ENCODE assay signal across 22 cellular contexts in genomic region chr15:95577911-95578310, GRCh38.
"Had no signal": no experiment of that assay in that cellular context is flagged by ENCODE, and none has a peak within 500 bp of the region (broad histone marks: within the 10 kb centered on the region; RNA-seq: fewer than 3 reads in every experiment).

No MANE protein-coding gene starts in this region.

- DNase-seq: activated CD4-positive, alpha-beta memory T cell treated with anti-CD3 and anti-CD28 coated beads for 36 hours; activated CD4-positive, alpha-beta T cell treated with anti-CD3 and anti-CD28 coated beads, Interleukin-2, amount 10 ng/mL, durations not matched to agents 7 days and 5 days; activated CD4-positive, CD25-positive, alpha-beta regulatory T cell; activated CD8-positive, alpha-beta memory T cell treated with anti-CD3 and anti-CD28 coated beads for 24 hours; activated gamma-delta T cell; activated naive CD4-positive, alpha-beta T cell treated with anti-CD3 and anti-CD28 coated beads for 36 hours; activated T-cell treated with anti-CD3 and anti-CD28 coated beads, Interleukin-2, amount 50 U/mL, for 4 hours; amygdala; brain microvascular endothelial cell; Kasumi-1; KBM-7; NCI-H1105 treated with DMSO at 0.1 percent for 48 hours; NCI-H146; NCI-H1930; NCI-H2171; NCI-H345; NCI-H524; SIG-M5; T-helper 1 cell had no signal

- H3K27ac Mint-ChIP-seq: activated CD4-positive, alpha-beta memory T cell treated with anti-CD3 and anti-CD28 coated beads for 36 hours; activated CD4-positive, alpha-beta T cell treated with anti-CD3 and anti-CD28 coated beads, Interleukin-2, amount 10 ng/mL, durations not matched to agents 7 days and 5 days; activated naive CD4-positive, alpha-beta T cell treated with anti-CD3 and anti-CD28 coated beads for 36 hours; activated naive CD8-positive, alpha-beta T cell had no signal

- H3K36me3 Mint-ChIP-seq: activated CD4-positive, alpha-beta memory T cell treated with anti-CD3 and anti-CD28 coated beads for 36 hours; activated naive CD8-positive, alpha-beta T cell had no signal

- H3K27me3 Mint-ChIP-seq: activated CD4-positive, alpha-beta memory T cell treated with anti-CD3 and anti-CD28 coated beads for 36 hours had no signal

- H3K36me3 ChIP-seq: brain microvascular endothelial cell, cardiac muscle cell had no signal

- H3K4me3 Mint-ChIP-seq: activated CD4-positive, alpha-beta memory T cell treated with anti-CD3 and anti-CD28 coated beads for 36 hours; activated CD4-positive, alpha-beta T cell treated with anti-CD3 and anti-CD28 coated beads, Interleukin-2, amount 10 ng/mL, durations not matched to agents 7 days and 5 days; activated naive CD4-positive, alpha-beta T cell treated with anti-CD3 and anti-CD28 coated beads for 36 hours; activated naive CD8-positive, alpha-beta T cell; activated T-cell treated with anti-CD3 and anti-CD28 coated beads, Interleukin-2, amount 50 U/mL, for 4 hours had no signal

- H3K4me3 ChIP-seq: cardiac muscle cell had no signal

- H3K9me3 Mint-ChIP-seq: activated CD4-positive, alpha-beta memory T cell treated with anti-CD3 and anti-CD28 coated beads for 36 hours; activated CD4-positive, alpha-beta T cell treated with anti-CD3 and anti-CD28 coated beads, Interleukin-2, amount 10 ng/mL, durations not matched to agents 7 days and 5 days; activated naive CD4-positive, alpha-beta T cell treated with anti-CD3 and anti-CD28 coated beads for 36 hours; activated T-cell treated with anti-CD3 and anti-CD28 coated beads, Interleukin-2, amount 50 U/mL, for 4 hours had no signal

- H3K27ac ChIP-seq: brain microvascular endothelial cell, cardiac muscle cell, VCaP had no signal

- ATAC-seq: activated T-cell treated with anti-CD3 and anti-CD28 coated beads, Interleukin-2, amount 50 U/mL, for 4 hours had no signal

- H3K27me3 ChIP-seq: brain microvascular endothelial cell, cardiac muscle cell had no signal

- H3K4me1 Mint-ChIP-seq: activated CD4-positive, alpha-beta T cell treated with anti-CD3 and anti-CD28 coated beads, Interleukin-2, amount 10 ng/mL, durations not matched to agents 7 days and 5 days had no signal
